8 cellular contexts compared by ENCODE assay signal in the genomic region with DNA sequence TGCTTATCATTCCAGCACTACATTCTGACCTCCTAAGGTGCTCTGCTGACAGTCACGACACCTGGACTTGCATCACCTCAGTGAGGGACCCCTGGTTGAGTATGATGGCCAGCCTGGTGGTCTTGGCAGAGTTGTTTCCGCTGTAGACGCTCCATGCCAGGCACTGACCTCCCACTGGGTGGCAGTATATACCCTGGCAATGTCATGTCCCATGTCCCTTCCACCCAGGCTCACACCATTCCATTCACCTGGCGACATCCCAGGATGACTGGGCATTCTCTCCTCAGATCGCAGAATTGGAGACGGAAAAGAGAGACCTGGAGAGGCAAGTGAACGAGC. TPM values are rescaled to one million over a fixed set of nuclear protein-coding genes. Genes with fewer than 3 reads are reported as not detected.
DNase-seq lines count a peak whose midpoint lies in the region; ATAC-seq and TF ChIP-seq lines count a peak whose summit lies in the region.

No MANE protein-coding gene starts in this region.

- H3K4me3 ChIP-seq in left lung, result no peak overlapping the region

- H3K27me3 ChIP-seq in left lung, result no peaks in the 10 kb centered on the region

- peak; percentile 64 to 74 for ATAC-seq in activated naive CD4-positive, alpha-beta T cell treated with anti-CD3 and anti-CD28 coated beads, Interleukin-2, amount 50 U/mL, for 72 hours
- peak; percentile 24 for ATAC-seq in left lung
- ATAC-seq in GM21447 (IDR thresholded peaks at IDR 0.05; ENCODE audit: unreplicated experiment), result no peak
- ATAC-seq in GM21367 (IDR thresholded peaks at IDR 0.05; ENCODE audit: unreplicated experiment), result no peak

- no peaks in the 10 kb centered on the region for H3K9me3 Mint-ChIP-seq in activated naive CD4-positive, alpha-beta T cell treated with anti-CD3 and anti-CD28 coated beads, Interleukin-2, amount 50 U/mL, for 72 hours

- peaks cover 0 to 5% of the 10 kb centered on the region in 2 donors for H3K36me3 Mint-ChIP-seq in activated naive CD4-positive, alpha-beta T cell treated with anti-CD3 and anti-CD28 coated beads, Interleukin-2, amount 50 U/mL, for 72 hours

- H3K27ac Mint-ChIP-seq in activated naive CD4-positive, alpha-beta T cell treated with anti-CD3 and anti-CD28 coated beads, Interleukin-2, amount 50 U/mL, for 72 hours, result peak overlapping the region; percentile 3 to 93

- H3K4me1 ChIP-seq in left lung, result peaks cover 0 to under 1% of the 10 kb centered on the region in 2 donors

- peak; percentile 10 for DNase-seq in SKM-1 (lab: John Stamatoyannopoulos, UW; ENCODE audit: unreplicated experiment)
- no peak for DNase-seq in SKM-1 treated with dmso at 0.1 percent for 144 hours (lab: John Stamatoyannopoulos, UW; ENCODE audit: unreplicated experiment)
- peak; percentile 26 for DNase-seq in NCI-H526 treated with DMSO at 0.1 percent for 48 hours (lab: John Stamatoyannopoulos, UW)
- peak in 1 of 2 donors; percentile 45 for DNase-seq in activated naive CD4-positive, alpha-beta T cell treated with anti-CD3 and anti-CD28 coated beads, Interleukin-2, amount 50 U/mL, for 72 hours (ENCODE audit: low spot score in 2 of 2)
- no peak for DNase-seq in left lung
- no peak for DNase-seq in NCI-H1694 (lab: John Stamatoyannopoulos, UW)

- intact Hi-C loops in left lung (cut with DNase I), result no loop called here

- H3K9me3 ChIP-seq in left lung, result no peaks in the 10 kb centered on the region

- no peak overlapping the region for H3K27ac ChIP-seq in left lung

- TF ChIP-seq CTCF in left lung (IDR thresholded peaks at IDR 0.05), result peak in 1 of 2 donors; percentile 46

- peaks cover under 1 to 41% of the 10 kb centered on the region in 2 donors for H3K36me3 ChIP-seq in left lung

RNA-seq across cellular contexts. Expression of a gene that starts 5.0 kb away (rescaled TPM):
- not detected for total RNA-seq in activated naive CD4-positive, alpha-beta T cell treated with anti-CD3 and anti-CD28 coated beads, Interleukin-2, amount 50 U/mL, for 72 hours
- 10 to 100 TPM; 17.9 to 24.1 TPM for total RNA-seq in left lung

RNA-seq across cellular contexts. Expression of a gene that starts 7.7 kb away (rescaled TPM):
- 10 to 100 TPM; 22.1 to 29.5 TPM for total RNA-seq in activated naive CD4-positive, alpha-beta T cell treated with anti-CD3 and anti-CD28 coated beads, Interleukin-2, amount 50 U/mL, for 72 hours
- 10 to 100 TPM; 12.3 to 12.6 TPM for total RNA-seq in left lung

RNA-seq across cellular contexts. Expression of a gene that starts 34.0 kb away (rescaled TPM):
- 10 to 100 TPM; 70.3 to 75.7 TPM for total RNA-seq in activated naive CD4-positive, alpha-beta T cell treated with anti-CD3 and anti-CD28 coated beads, Interleukin-2, amount 50 U/mL, for 72 hours
- 10 to 100 TPM; 32.2 to 41.8 TPM for total RNA-seq in left lung

RNA-seq across cellular contexts. Expression of a gene that starts 47.2 kb away (rescaled TPM):
- total RNA-seq in activated naive CD4-positive, alpha-beta T cell treated with anti-CD3 and anti-CD28 coated beads, Interleukin-2, amount 50 U/mL, for 72 hours, result 10 to 100 TPM; 48.0 to 66.8 TPM
- 10 to 100 TPM; 47.7 to 56.0 TPM for total RNA-seq in left lung

Comparison
In these comparisons a context has a peak if more than half of its experiments do, and no peak if none do; other contexts are left out.
1. DNase-seq: peak in SKM-1 (single experiment) and NCI-H526 treated with DMSO at 0.1 percent for 48 hours (single experiment); none in SKM-1 treated with dmso at 0.1 percent for 144 hours (single experiment), left lung (0 of 2) and NCI-H1694 (single experiment).
2. ATAC-seq: peak in activated naive CD4-positive, alpha-beta T cell treated with anti-CD3 and anti-CD28 coated beads, Interleukin-2, amount 50 U/mL, for 72 hours (2 of 2) and left lung (single experiment); none in GM21447 (single experiment) and GM21367 (single experiment).
3. RNA of a gene that starts 5.0 kb away (total RNA-seq): 17.9 to 24.1 TPM in left lung; not detected in activated naive CD4-positive, alpha-beta T cell treated with anti-CD3 and anti-CD28 coated beads, Interleukin-2, amount 50 U/mL, for 72 hours; every median in the first group is over 10 times any median in the second.